ENCODE assay signal across 1 cellular context in the genomic region with DNA sequence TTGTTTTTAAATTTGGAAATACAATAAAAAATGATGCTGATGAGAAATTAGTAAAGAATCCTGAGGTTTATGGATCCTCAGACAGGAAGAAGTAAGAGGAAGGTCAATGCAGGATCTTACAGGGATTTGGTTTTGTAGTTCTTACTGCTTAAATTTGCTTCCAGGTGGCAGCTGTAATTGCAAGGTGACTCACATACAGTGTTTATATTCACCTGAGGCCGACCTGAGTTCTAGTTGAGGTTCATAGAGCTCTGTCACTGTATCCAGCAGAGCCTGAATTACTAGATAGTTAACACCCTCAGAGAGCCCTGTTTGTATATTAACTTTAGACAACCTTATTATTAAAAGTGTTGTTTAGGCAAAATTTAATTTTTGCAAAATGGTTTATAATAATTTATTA.
TF ChIP-seq lines count a peak whose summit lies in the region.

No MANE protein-coding gene starts in this region.

TF ChIP-seq in GM12878, 131 proteins besides CTCF, POLR2A, EP300 and RAD21 (continued from another document):
- TF ChIP-seq CUX1 (IDR thresholded peaks at IDR 0.05; ENCODE audit: insufficient replicate concordance, low read depth, low read length) (no peak), IKZF2 (IDR thresholded peaks at IDR 0.05) (no peak)
- TF ChIP-seq, protein P1, sequence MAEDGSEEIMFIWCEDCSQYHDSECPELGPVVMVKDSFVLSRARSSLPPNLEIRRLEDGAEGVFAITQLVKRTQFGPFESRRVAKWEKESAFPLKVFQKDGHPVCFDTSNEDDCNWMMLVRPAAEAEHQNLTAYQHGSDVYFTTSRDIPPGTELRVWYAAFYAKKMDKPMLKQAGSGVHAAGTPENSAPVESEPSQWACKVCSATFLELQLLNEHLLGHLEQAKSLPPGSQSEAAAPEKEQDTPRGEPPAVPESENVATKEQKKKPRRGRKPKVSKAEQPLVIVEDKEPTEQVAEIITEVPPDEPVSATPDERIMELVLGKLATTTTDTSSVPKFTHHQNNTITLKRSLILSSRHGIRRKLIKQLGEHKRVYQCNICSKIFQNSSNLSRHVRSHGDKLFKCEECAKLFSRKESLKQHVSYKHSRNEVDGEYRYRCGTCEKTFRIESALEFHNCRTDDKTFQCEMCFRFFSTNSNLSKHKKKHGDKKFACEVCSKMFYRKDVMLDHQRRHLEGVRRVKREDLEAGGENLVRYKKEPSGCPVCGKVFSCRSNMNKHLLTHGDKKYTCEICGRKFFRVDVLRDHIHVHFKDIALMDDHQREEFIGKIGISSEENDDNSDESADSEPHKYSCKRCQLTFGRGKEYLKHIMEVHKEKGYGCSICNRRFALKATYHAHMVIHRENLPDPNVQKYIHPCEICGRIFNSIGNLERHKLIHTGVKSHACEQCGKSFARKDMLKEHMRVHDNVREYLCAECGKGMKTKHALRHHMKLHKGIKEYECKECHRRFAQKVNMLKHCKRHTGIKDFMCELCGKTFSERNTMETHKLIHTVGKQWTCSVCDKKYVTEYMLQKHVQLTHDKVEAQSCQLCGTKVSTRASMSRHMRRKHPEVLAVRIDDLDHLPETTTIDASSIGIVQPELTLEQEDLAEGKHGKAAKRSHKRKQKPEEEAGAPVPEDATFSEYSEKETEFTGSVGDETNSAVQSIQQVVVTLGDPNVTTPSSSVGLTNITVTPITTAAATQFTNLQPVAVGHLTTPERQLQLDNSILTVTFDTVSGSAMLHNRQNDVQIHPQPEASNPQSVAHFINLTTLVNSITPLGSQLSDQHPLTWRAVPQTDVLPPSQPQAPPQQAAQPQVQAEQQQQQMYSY (CRISPR knock-in tag; IDR thresholded peaks at IDR 0.05), result no peak
